1 cellular context compared by ENCODE assay signal in the genomic region with DNA sequence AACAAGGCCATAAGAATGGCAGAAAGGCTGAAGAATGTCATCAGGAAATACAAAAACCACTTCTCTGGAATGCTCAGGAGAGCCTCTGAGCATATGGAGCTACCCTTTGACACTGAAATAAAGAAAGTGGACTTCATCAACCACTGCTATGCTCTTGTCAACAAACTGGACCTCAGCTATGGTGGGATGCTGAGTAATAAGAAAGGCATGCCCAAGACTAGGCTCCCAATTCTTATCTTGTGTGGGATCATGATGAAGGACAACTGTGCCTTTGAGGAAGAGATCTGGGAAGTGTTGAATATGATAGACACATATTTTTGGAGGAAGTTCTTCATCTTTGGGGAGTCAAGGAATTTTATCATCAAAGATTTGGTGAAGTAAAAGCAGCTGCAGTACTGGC.
TF ChIP-seq lines count a peak whose summit lies in the region.

No MANE protein-coding gene starts in this region.

TF ChIP-seq in SK-N-SH treated with all-trans-retinoic acid at 6 μM for 48 hours, 23 proteins besides CTCF, POLR2A, EP300 and RAD21 (continued from another document):
- TF ChIP-seq PATZ1 (CRISPR knock-in tag; IDR thresholded peaks at IDR 0.05; ENCODE audit: borderline replicate concordance) = no peak
- TF ChIP-seq ISL1 (CRISPR knock-in tag; IDR thresholded peaks at IDR 0.05) = no peak
- TF ChIP-seq GLIS3 (CRISPR knock-in tag; IDR thresholded peaks at IDR 0.05) = no peak
- TF ChIP-seq, protein P1, sequence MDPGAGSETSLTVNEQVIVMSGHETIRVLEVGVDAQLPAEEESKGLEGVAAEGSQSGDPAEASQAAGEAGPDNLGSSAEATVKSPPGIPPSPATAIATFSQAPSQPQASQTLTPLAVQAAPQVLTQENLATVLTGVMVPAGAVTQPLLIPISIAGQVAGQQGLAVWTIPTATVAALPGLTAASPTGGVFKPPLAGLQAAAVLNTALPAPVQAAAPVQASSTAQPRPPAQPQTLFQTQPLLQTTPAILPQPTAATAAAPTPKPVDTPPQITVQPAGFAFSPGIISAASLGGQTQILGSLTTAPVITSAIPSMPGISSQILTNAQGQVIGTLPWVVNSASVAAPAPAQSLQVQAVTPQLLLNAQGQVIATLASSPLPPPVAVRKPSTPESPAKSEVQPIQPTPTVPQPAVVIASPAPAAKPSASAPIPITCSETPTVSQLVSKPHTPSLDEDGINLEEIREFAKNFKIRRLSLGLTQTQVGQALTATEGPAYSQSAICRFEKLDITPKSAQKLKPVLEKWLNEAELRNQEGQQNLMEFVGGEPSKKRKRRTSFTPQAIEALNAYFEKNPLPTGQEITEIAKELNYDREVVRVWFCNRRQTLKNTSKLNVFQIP (CRISPR knock-in tag; IDR thresholded peaks at IDR 0.05; ENCODE audit: borderline replicate concordance, low read depth) = no peak
- TF ChIP-seq RARB (CRISPR knock-in tag; IDR thresholded peaks at IDR 0.05) = no peak
TF ChIP-seq in SK-N-SH treated with all-trans-retinoic acid at 6 μM for 48 hours: peak in this region for 0.
